ENCODE assay signal across 16 cellular contexts in the genomic region with DNA sequence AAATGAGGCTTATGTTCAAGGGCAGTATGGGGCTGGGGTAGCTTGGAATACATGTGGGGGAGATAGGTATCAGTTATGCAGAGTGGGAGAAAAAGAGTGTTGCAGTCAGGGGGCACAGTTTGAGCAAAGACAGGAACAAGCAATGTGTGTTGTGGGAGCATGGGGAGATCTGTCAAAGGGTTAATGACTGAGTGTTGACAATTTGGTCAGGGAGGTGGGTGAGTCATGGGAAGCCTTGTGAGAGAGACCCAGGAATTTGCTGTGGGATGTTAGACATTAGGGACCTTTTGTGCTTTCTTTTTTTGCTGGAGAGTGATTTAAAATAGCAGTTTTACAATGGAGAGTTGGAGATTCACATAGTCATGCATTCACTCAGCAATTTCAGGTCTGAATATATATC.
DNase-seq lines count a peak whose midpoint lies in the region; ATAC-seq and TF ChIP-seq lines count a peak whose summit lies in the region.
"Had no signal": no experiment of that assay in that cellular context is flagged by ENCODE, and none has a peak within 500 bp of the region (broad histone marks: within the 10 kb centered on the region; RNA-seq: fewer than 3 reads in every experiment).

No MANE protein-coding gene starts in this region.

- H3K36me3 Mint-ChIP-seq in Calu3 (ENCODE audit: insufficient read depth, unreplicated experiment): no peaks in the 10 kb centered on the region

- H4K8ac ChIP-seq in mesendoderm (ENCODE audit: low read depth, low read length): no peak overlapping the region

- no peak overlapping the region for H2BK120ac ChIP-seq in mesendoderm (ENCODE audit: low read depth, low read length)

- CTCF ChIA-PET in Calu3 (lab: Charles Lee): no interaction called here

- no peak overlapping the region for H2BK5ac ChIP-seq in mesendoderm (ENCODE audit: low read length)

- H3K27ac Mint-ChIP-seq in Calu3 (ENCODE audit: unreplicated experiment): no peak overlapping the region
- H3K27ac Mint-ChIP-seq: activated naive CD8-positive, alpha-beta T cell; T-cell had no signal

- no peak overlapping the region for H3K4ac ChIP-seq in mesendoderm (ENCODE audit: low read depth, low read length)

- no peaks in the 10 kb centered on the region for H3K79me1 ChIP-seq in mesendoderm (ENCODE audit: low read length)

- peaks cover 9% of the 10 kb centered on the region for H3K4me1 Mint-ChIP-seq in Calu3 (ENCODE audit: low read depth, unreplicated experiment)
- H3K4me1 Mint-ChIP-seq: T-cell had no signal

- peaks cover 2% of the 10 kb centered on the region for H3K9me3 Mint-ChIP-seq in Calu3 (ENCODE audit: low read depth, unreplicated experiment)

- no peak overlapping the region for H3K18ac ChIP-seq in mesendoderm (ENCODE audit: low read length)

- H3K23ac ChIP-seq in mesendoderm (ENCODE audit: low read length): no peak overlapping the region

- H3K27me3 Mint-ChIP-seq in Calu3 (ENCODE audit: unreplicated experiment): no peaks in the 10 kb centered on the region

- no peak overlapping the region for H3K4me2 ChIP-seq in mesendoderm (ENCODE audit: low read length)

- no peak for TF ChIP-seq CTCF in Calu3 (IDR thresholded peaks at IDR 0.05; ENCODE audit: unreplicated experiment)

- H3K4me3 ChIP-seq in NT2/D1 (ENCODE audit: insufficient read length, low read depth) (no peak overlapping the region), mesendoderm (ENCODE audit: low read length) (no peak overlapping the region)
- H3K4me3 ChIP-seq: suprapubic skin had no signal

- ATAC-seq in GM18520 (IDR thresholded peaks at IDR 0.05; ENCODE audit: unreplicated experiment): no peak
- ATAC-seq in left colon: no peak
- no peak for ATAC-seq in HG02885 (IDR thresholded peaks at IDR 0.05; ENCODE audit: poor library complexity, unreplicated experiment)
- ATAC-seq: T-cell had no signal

- no peak overlapping the region for H3K9ac ChIP-seq in NT2/D1 (ENCODE audit: insufficient read length, low read depth)
- H3K9ac ChIP-seq in mesendoderm (ENCODE audit: low read length): no peak overlapping the region

- H3K4me1 ChIP-seq in NT2/D1 (ENCODE audit: insufficient read depth, insufficient read length) (no peaks in the 10 kb centered on the region), mesendoderm (ENCODE audit: control insufficient read depth, low read depth, low read length) (no peaks in the 10 kb centered on the region)
- H3K4me1 ChIP-seq: suprapubic skin had no signal

- H3K56ac ChIP-seq in mesendoderm (ENCODE audit: low read length): no peak overlapping the region

- H3K36me3 ChIP-seq in NT2/D1 (ENCODE audit: insufficient read depth, insufficient read length, low read length): no peaks in the 10 kb centered on the region
- no peaks in the 10 kb centered on the region for H3K36me3 ChIP-seq in mesendoderm (ENCODE audit: control insufficient read depth, insufficient read depth, low read length)
- H3K36me3 ChIP-seq: suprapubic skin had no signal

- intact Hi-C loops in Calu3 (cut with micrococcal nuclease; ENCODE audit: unreplicated experiment) (no loop called here), left colon (cut with DNase I, micrococcal nuclease) (no loop called here)

- no peak overlapping the region for H4K5ac ChIP-seq in mesendoderm (ENCODE audit: low read length)

- no peak overlapping the region for H2AK5ac ChIP-seq in mesendoderm (ENCODE audit: low read length)

- no peak overlapping the region for H3K27ac ChIP-seq in mesendoderm (ENCODE audit: low read depth, low read length)
- H3K27ac ChIP-seq: C4-2B, suprapubic skin had no signal

- H3K4me3 Mint-ChIP-seq in Calu3 (ENCODE audit: low read depth, unreplicated experiment): no peak overlapping the region
- H3K4me3 Mint-ChIP-seq: activated naive CD8-positive, alpha-beta T cell; T-cell had no signal

- BruUV-seq in Calu3 (replicated peaks; lab: Mats Ljungman, UMichigan): no TSS peak

- no peaks in the 10 kb centered on the region for H3K79me2 ChIP-seq in mesendoderm (ENCODE audit: control insufficient read depth, insufficient read depth, low read length)

- H3K27me3 ChIP-seq in NT2/D1 (ENCODE audit: insufficient read depth, insufficient read length) (no peaks in the 10 kb centered on the region), mesendoderm (ENCODE audit: insufficient read depth, low read length, poor library complexity) (no peaks in the 10 kb centered on the region)
- H3K27me3 ChIP-seq: suprapubic skin had no signal

- DNase-seq in Calu3 (peak; percentile 27), NT2/D1 (ENCODE audit: low read depth, low spot score) (peak; percentile 79), dermis blood vessel endothelial cell (peak; percentile 13), mesendoderm (peak; percentile 70), middle frontal gyrus (ENCODE audit: extremely low spot score, low spot score) (no peak), left colon (no peak)
- DNase-seq: activated CD4-positive, alpha-beta T cell treated with anti-CD3 and anti-CD28 coated beads, Interleukin-2, amount 50 U/mL, for 4 hours; NCI-H1048; NCI-H526; nucleus accumbens; T-cell had no signal

- peaks cover 14% of the 10 kb centered on the region for H3K9me3 ChIP-seq in NT2/D1 (ENCODE audit: insufficient read depth, low read length)

- no peak overlapping the region for H2BK15ac ChIP-seq in mesendoderm (replicated peaks; ENCODE audit: low read depth)

Comparison
In these comparisons a context has a peak if more than half of its experiments do, and no peak if none do; other contexts are left out.
1. DNase-seq: peak in Calu3 (single experiment), NT2/D1 (single experiment), dermis blood vessel endothelial cell (single experiment) and mesendoderm (single experiment); none in middle frontal gyrus (single experiment) and left colon (0 of 2).